9 cellular contexts compared by ENCODE assay signal in genomic region chr7:711093-711966, GRCh38. TPM values are rescaled to one million over a fixed set of nuclear protein-coding genes. Genes with fewer than 3 reads are reported as not detected.
DNase-seq lines count a peak whose midpoint lies in the region; ATAC-seq and TF ChIP-seq lines count a peak whose summit lies in the region.
"Had no signal": no experiment of that assay in that cellular context is flagged by ENCODE, and none has a peak within 500 bp of the region (broad histone marks: within the 10 kb centered on the region; RNA-seq: fewer than 3 reads in every experiment).

No MANE protein-coding gene starts in this region.

- no peak overlapping the region for H2BK5ac ChIP-seq in trophoblast cell (ENCODE audit: low read depth, low read length, poor library complexity)

- peak in 2 of 4 donors; percentile 45 to 75 for ATAC-seq in heart left ventricle
- no peak for ATAC-seq in HG03045 (IDR thresholded peaks at IDR 0.05; ENCODE audit: unreplicated experiment)

- H2BK120ac ChIP-seq in trophoblast cell (ENCODE audit: insufficient read depth, low read length, poor library complexity) = no peak overlapping the region

- no peak overlapping the region for H3K23ac ChIP-seq in trophoblast cell (ENCODE audit: low read length)

- H4K20me1 ChIP-seq in BLaER1 = 0 out of 2 replicates have a peak, but pooled peaks cover 8% of the 10 kb centered on the region

- intact Hi-C loops in heart left ventricle (cut with DNase I) = loop anchor here in 3 of 10 donors (5.0 kb wide), 2 partner anchors 34 to 44 kb away; no protein-coding TSS in a partner anchor

- H3K18ac ChIP-seq in trophoblast cell (ENCODE audit: low read length) = no peak overlapping the region

- DNase-seq in heart left ventricle = peak in 1 of 5 donors; percentile 69
- no peak for DNase-seq in trophoblast cell
- DNase-seq in T1000 (lab: John Stamatoyannopoulos, UW) = no peak
- no peak for DNase-seq in HK-2 (ENCODE audit: unreplicated experiment)
- no peak for DNase-seq in NOMO-1 treated with DMSO at 0.1 percent for 48 hours (lab: John Stamatoyannopoulos, UW; ENCODE audit: unreplicated experiment)
- DNase-seq: NCI-H2081 treated with DMSO at 0.1 percent for 48 hours had no signal

- no peak overlapping the region for H2AFZ ChIP-seq in trophoblast cell (ENCODE audit: insufficient read depth, low read length, poor library complexity)

- no peaks in the 10 kb centered on the region for H3K79me2 ChIP-seq in trophoblast cell (ENCODE audit: control insufficient read depth, insufficient read depth, low read length, poor library complexity)

- H3K27ac ChIP-seq in BLaER1 (no peak overlapping the region), VCaP (peak overlapping the region; percentile 64; the same call in 1 of the 2 replicates), heart left ventricle (peak overlapping the region in 8 of 12 donors; percentile 4 to 61 (median 40)), trophoblast cell (ENCODE audit: low read depth, low read length) (no peak overlapping the region)

- no peak overlapping the region for H3K14ac ChIP-seq in trophoblast cell (ENCODE audit: low read length)

- H2AK5ac ChIP-seq in trophoblast cell (ENCODE audit: low read length) = no peak overlapping the region

- no peak for TF ChIP-seq POLR2A in heart left ventricle (IDR thresholded peaks at IDR 0.05)

- no peak overlapping the region for H3K4me3 ChIP-seq in BLaER1
- H3K4me3 ChIP-seq in heart left ventricle = peak overlapping the region; percentile 39 to 78 (median 62)
- no peak overlapping the region for H3K4me3 ChIP-seq in trophoblast cell (ENCODE audit: low read depth, low read length)

- H2BK12ac ChIP-seq in trophoblast cell (ENCODE audit: low read length) = no peak overlapping the region

- TF ChIP-seq CTCF in VCaP (conservative IDR thresholded peaks at IDR 0.05) = no peak
- TF ChIP-seq CTCF in heart left ventricle (IDR thresholded peaks at IDR 0.05) = no peak

- no peak overlapping the region for H4K8ac ChIP-seq in trophoblast cell (ENCODE audit: low read depth, low read length)

- peaks cover 17% of the 10 kb centered on the region for H3K27me3 ChIP-seq in BLaER1
- no peaks in the 10 kb centered on the region for H3K27me3 ChIP-seq in heart left ventricle
- H3K27me3 ChIP-seq in trophoblast cell (ENCODE audit: insufficient read depth, low read length) = peaks cover 3% of the 10 kb centered on the region

- H3K9ac ChIP-seq in BLaER1 (no peak overlapping the region), trophoblast cell (ENCODE audit: low read length) (no peak overlapping the region)

- no peak overlapping the region for H3K4ac ChIP-seq in trophoblast cell (ENCODE audit: low read depth, low read length)

- H3K79me1 ChIP-seq in trophoblast cell (ENCODE audit: low read length) = no peaks in the 10 kb centered on the region

- peak overlapping the region; percentile 1; the same call in 1 of the 2 replicates for H3K4me2 ChIP-seq in BLaER1
- H3K4me2 ChIP-seq in trophoblast cell (ENCODE audit: low read length) = peak overlapping the region; percentile 70

- H3K4me1 ChIP-seq in BLaER1 (peaks cover 20% of the 10 kb centered on the region), heart left ventricle (peaks cover 0 to 18% (median 0%) of the 10 kb centered on the region in 12 donors), trophoblast cell (ENCODE audit: control insufficient read depth in 1 of 2, insufficient read depth in 2 of 2, low read length in 2 of 2) (no peaks in the 10 kb centered on the region)

- peak overlapping the region; percentile 43 for H4K12ac ChIP-seq in trophoblast cell (ENCODE audit: low read depth, low read length)

- H3K36me3 ChIP-seq in BLaER1 (0 out of 2 replicates have a peak, but pooled peaks cover 6% of the 10 kb centered on the region), heart left ventricle (no peaks in the 10 kb centered on the region), trophoblast cell (ENCODE audit: control insufficient read depth in 1 of 2, insufficient read depth in 2 of 2, low read length in 2 of 2) (no peaks in the 10 kb centered on the region)

- H4K91ac ChIP-seq in trophoblast cell (ENCODE audit: low read depth, low read length) = no peak overlapping the region

- H3K9me3 ChIP-seq in BLaER1 = no peaks in the 10 kb centered on the region
- H3K9me3 ChIP-seq in heart left ventricle = no peaks in the 10 kb centered on the region
- no peaks in the 10 kb centered on the region for H3K9me3 ChIP-seq in trophoblast cell (ENCODE audit: insufficient read depth, low read depth, low read length)

- 44 to 58% (median 53%) methylated on average over 35 to 48 of the region's 48 CpGs for WGBS in heart left ventricle, 4 donors
- no CpG with 5 or more reads among the region's 48 CpGs for WGBS in trophoblast cell (ENCODE audit: extremely low coverage, insufficient coverage, insufficient read length)

RNA-seq across cellular contexts. Expression of gene DNAAF5, which starts 15.2 kb away (rescaled TPM):
- 10 to 100 TPM; 13.9 to 45.8 (median 23.7) TPM for total RNA-seq in heart left ventricle
- polyA plus RNA-seq in heart left ventricle = 10 to 100 TPM in 1 of 2 donors, 1 to 10 TPM in 1; 7.2 to 15.3 TPM
- polyA plus RNA-seq in trophoblast cell (2013) = 13.5 and 13.7 TPM in 2 replicates

RNA-seq across cellular contexts. Expression of gene PRKAR1B, which starts 15.8 kb away (rescaled TPM):
- 10 to 100 TPM; 11.4 to 22.2 (median 18.4) TPM for total RNA-seq in heart left ventricle
- 10 to 100 TPM in 1 of 2 donors, 1 to 10 TPM in 1; 4.1 to 15.3 TPM for polyA plus RNA-seq in heart left ventricle
- 2.6 and 3.4 TPM in 2 replicates for polyA plus RNA-seq in trophoblast cell (2013)

Comparison
In these comparisons a context has a peak if more than half of its experiments do, and no peak if none do; other contexts are left out.
1. H3K27ac ChIP-seq: peak in VCaP (single experiment) and heart left ventricle (8 of 12); none in BLaER1 (single experiment) and trophoblast cell (single experiment).
2. H3K4me3 ChIP-seq: peak in heart left ventricle (12 of 12); none in BLaER1 (single experiment) and trophoblast cell (single experiment).